ENCODE assay signal across 15 cellular contexts in genomic region chr22:21448627-21449416, GRCh38. TPM values are rescaled to one million over a fixed set of nuclear protein-coding genes. Genes with fewer than 3 reads are reported as not detected.
DNase-seq lines count a peak whose midpoint lies in the region; ATAC-seq, FAIRE-seq and TF ChIP-seq lines count a peak whose summit lies in the region.
"Had no signal": no experiment of that assay in that cellular context is flagged by ENCODE, and none has a peak within 500 bp of the region (broad histone marks: within the 10 kb centered on the region; RNA-seq: fewer than 3 reads in every experiment).

No MANE protein-coding gene starts in this region.

- H2BK120ac ChIP-seq in IMR-90 (ENCODE audit: low read depth, low read length) = no peak overlapping the region

- H3K23ac ChIP-seq in IMR-90 (ENCODE audit: low read depth, low read length) = no peak overlapping the region

- no peak for TF ChIP-seq CTCF in Caco-2 (IDR thresholded peaks at IDR 0.05; ENCODE audit: insufficient read depth in 1 of 2, low read depth in 1 of 2, low read length in 1 of 2, severe bottlenecking in 1 of 2, unreplicated experiment in 1 of 2)
- TF ChIP-seq CTCF in IMR-90 (conservative IDR thresholded peaks at IDR 0.05; ENCODE audit: low read depth, low read length) = no peak
- TF ChIP-seq CTCF in kidney (IDR thresholded peaks at IDR 0.05; ENCODE audit: borderline replicate concordance, extremely low read depth, insufficient read depth) = no peak
- no peak for TF ChIP-seq CTCF in progenitor cell of endocrine pancreas (IDR thresholded peaks at IDR 0.05; ENCODE audit: unreplicated experiment)
- no peak for TF ChIP-seq CTCF in esophagus muscularis mucosa (IDR thresholded peaks at IDR 0.05)

- no peak overlapping the region for H2AK9ac ChIP-seq in IMR-90 (replicated peaks; ENCODE audit: low read depth, low read length, poor library complexity)

- no peak overlapping the region for H3K56ac ChIP-seq in IMR-90 (ENCODE audit: extremely low read depth, insufficient read depth, low read length)

- no peak overlapping the region for H3K27ac ChIP-seq in IMR-90 (ENCODE audit: insufficient read depth, low read length)
- H3K27ac ChIP-seq in kidney (ENCODE audit: low read depth in 2 of 2, low read length in 2 of 2) = no peak overlapping the region
- no peak overlapping the region for H3K27ac ChIP-seq in esophagus muscularis mucosa (replicated peaks in 1 of 4)

- H3K4me1 ChIP-seq in Caco-2 (peaks cover 6% of the 10 kb centered on the region; the same call in 1 of the 2 replicates), IMR-90 (ENCODE audit: control insufficient read depth, insufficient read depth, low read length) (no peaks in the 10 kb centered on the region; the same call in 1 of the 2 replicates), kidney (ENCODE audit: control insufficient read depth in 1 of 2, insufficient read depth in 1 of 2, low read depth in 1 of 2, low read length in 2 of 2) (no peaks in the 10 kb centered on the region), esophagus muscularis mucosa (no peaks in the 10 kb centered on the region)

- peaks cover 4 to 27% of the 10 kb centered on the region in 2 experiments; a peak in 3 of 4 replicates for H3K79me1 ChIP-seq in IMR-90 (ENCODE audit: low read depth in 1 of 2, low read length in 2 of 2)

- no peaks in the 10 kb centered on the region for H3K9me3 ChIP-seq in Caco-2
- H3K9me3 ChIP-seq in IMR-90 (ENCODE audit: control insufficient read depth, insufficient read depth, low read length) = no peaks in the 10 kb centered on the region
- H3K9me3 ChIP-seq in kidney (ENCODE audit: control insufficient read depth in 1 of 2, low read length in 2 of 2) = no peaks in the 10 kb centered on the region
- no peaks in the 10 kb centered on the region for H3K9me3 ChIP-seq in esophagus muscularis mucosa

- H3K36me3 Mint-ChIP-seq in Caco-2 (ENCODE audit: insufficient read depth, unreplicated experiment) (peaks cover 73% of the 10 kb centered on the region), progenitor cell of endocrine pancreas (ENCODE audit: insufficient read depth) (peaks cover 3% of the 10 kb centered on the region)

- H3K4me3 ChIP-seq in Caco-2 (ENCODE audit: low read depth, low read length) = no peak overlapping the region
- H3K4me3 ChIP-seq in IMR-90 (ENCODE audit: insufficient read depth, low read depth, low read length) = no peak overlapping the region
- no peak overlapping the region for H3K4me3 ChIP-seq in kidney (ENCODE audit: low read length in 2 of 2)
- no peak overlapping the region for H3K4me3 ChIP-seq in esophagus muscularis mucosa

- no peak for FAIRE-seq in kidney (lab: Jason Lieb, UNC)
- no peak for FAIRE-seq in GM19239 (lab: Jason Lieb, UNC)
- FAIRE-seq: keratinocyte had no signal

- H4K20me1 ChIP-seq in IMR-90 (ENCODE audit: insufficient read depth, low read length) = peaks cover 32% of the 10 kb centered on the region; the same call in 1 of the 2 replicates

- no peak overlapping the region for H3K4me2 ChIP-seq in IMR-90 (ENCODE audit: low read depth, low read length)

- no peak overlapping the region for H3K9ac ChIP-seq in IMR-90 (ENCODE audit: low read depth, low read length)
- no peak overlapping the region for H3K9ac ChIP-seq in kidney (ENCODE audit: low read length in 2 of 2)

- no peak overlapping the region for H3K18ac ChIP-seq in IMR-90 (ENCODE audit: low read depth, low read length)

- CTCF ChIA-PET in Caco-2 (lab: Charles Lee) (interaction anchor here (0.6 to 1.5 kb wide), 2 partner anchors 8 to 194 kb away, joined by 3 to 5 read pairs; no protein-coding TSS in a partner anchor), IMR-90 (lab: Yijun Ruan, JAX) (no interaction called here)

- H4K91ac ChIP-seq in IMR-90 (ENCODE audit: insufficient read depth, low read depth, low read length) = no peak overlapping the region

- H4K8ac ChIP-seq in IMR-90 (ENCODE audit: low read depth in 2 of 2, low read length in 2 of 2) = no peak overlapping the region

- no peak overlapping the region for H2AK5ac ChIP-seq in IMR-90 (ENCODE audit: low read depth, low read length)

- H3K27me3 Mint-ChIP-seq in Caco-2 (ENCODE audit: insufficient read depth, unreplicated experiment) (no peaks in the 10 kb centered on the region), progenitor cell of endocrine pancreas (no peaks in the 10 kb centered on the region)

- no peak overlapping the region for H2BK20ac ChIP-seq in IMR-90 (ENCODE audit: low read depth, low read length)

- no peak overlapping the region for H2BK5ac ChIP-seq in IMR-90 (ENCODE audit: low read depth, low read length, poor library complexity, severe bottlenecking)

- H3K4me1 Mint-ChIP-seq in Caco-2 (ENCODE audit: low read depth, unreplicated experiment) = no peaks in the 10 kb centered on the region
- no peaks in the 10 kb centered on the region for H3K4me1 Mint-ChIP-seq in progenitor cell of endocrine pancreas (ENCODE audit: low read depth)

- no peak for TF ChIP-seq EP300 in esophagus muscularis mucosa (IDR thresholded peaks at IDR 0.05)

- no peak overlapping the region for H3K4me3 Mint-ChIP-seq in Caco-2 (ENCODE audit: unreplicated experiment)
- no peak overlapping the region for H3K4me3 Mint-ChIP-seq in progenitor cell of endocrine pancreas (ENCODE audit: low read depth)
- H3K4me3 Mint-ChIP-seq: T-helper 1 cell treated with Interleukin-12 subunit alpha and Interleukin-12 subunit beta and Interleukin-4 antibody, amounts not matched to agents 30 μg/mL and 1 μg/mL, for 36 hours had no signal

- no peak for TF ChIP-seq RAD21 in IMR-90 (IDR thresholded peaks at IDR 0.05; ENCODE audit: low read length)

- dilution Hi-C loops in IMR-90 (cut with HindIII; ENCODE audit: low sequenced_read_pairs, unreplicated experiment) = no loop called here

- H2BK15ac ChIP-seq in IMR-90 (ENCODE audit: low read depth, low read length) = no peak overlapping the region

- H3K36me3 ChIP-seq in Caco-2 (ENCODE audit: control insufficient read depth, insufficient read depth, low read length) (peaks cover 3% of the 10 kb centered on the region), IMR-90 (ENCODE audit: control insufficient read depth, insufficient read depth, low read length) (peaks cover 33% of the 10 kb centered on the region), kidney (ENCODE audit: control insufficient read depth in 1 of 2, insufficient read depth in 2 of 2, low read length in 2 of 2) (peaks cover 5 to 9% of the 10 kb centered on the region in 2 donors), esophagus muscularis mucosa (peaks cover 12 to 47% (median 32%) of the 10 kb centered on the region in 4 donors)

- ATAC-seq in IMR-90 (ENCODE audit: low read depth) = no peak

- POLR2A ChIA-PET in Caco-2 (lab: Charles Lee) (no interaction called here), IMR-90 (lab: Charles Lee; ENCODE audit: unreplicated experiment) (no interaction called here)

- H3K4ac ChIP-seq in IMR-90 (ENCODE audit: low read depth, low read length) = no peak overlapping the region

- H3K9me3 Mint-ChIP-seq in Caco-2 (ENCODE audit: unreplicated experiment) (no peaks in the 10 kb centered on the region), progenitor cell of endocrine pancreas (ENCODE audit: low read depth) (no peaks in the 10 kb centered on the region)
- H3K9me3 Mint-ChIP-seq: activated T-helper 2 cell treated with anti-CD3 and anti-CD28 coated beads, Interferon-gamma antibody, Interleukin-2, Interleukin-4, amounts not matched to agents 10 μg/mL and 5 μg/mL and 100 μg/mL, durations not matched to agents 14 hours and 24 hours and 36 hours; T-helper 1 cell treated with Interleukin-12 subunit alpha and Interleukin-12 subunit beta and Interleukin-4 antibody, amounts not matched to agents 30 μg/mL and 1 μg/mL, for 36 hours had no signal

- BruUV-seq in Caco-2 (replicated peaks; lab: Mats Ljungman, UMichigan) (no TSS peak), IMR-90 (replicated peaks; lab: Mats Ljungman, UMichigan) (TSS peak; percentile 32)

- TF ChIP-seq POLR2A in IMR-90 (IDR thresholded peaks at IDR 0.05; ENCODE audit: low read depth, low read length) (no peak), esophagus muscularis mucosa (IDR thresholded peaks at IDR 0.05; ENCODE audit: low read depth) (no peak)

- intact Hi-C loops in Caco-2 (cut with micrococcal nuclease; ENCODE audit: unreplicated experiment) = no loop called here
- intact Hi-C loops in IMR-90 (cut with micrococcal nuclease) = no loop called here
- intact Hi-C loops in kidney (cut with DNase I) = no loop called here
- intact Hi-C loops in esophagus muscularis mucosa (cut with DNase I) = no loop called here

- H3K27ac Mint-ChIP-seq in Caco-2 (ENCODE audit: unreplicated experiment) (peak overlapping the region; percentile 39), progenitor cell of endocrine pancreas (peak overlapping the region; percentile 84)
- H3K27ac Mint-ChIP-seq: activated T-helper 2 cell treated with anti-CD3 and anti-CD28 coated beads, Interferon-gamma antibody, Interleukin-2, Interleukin-4, amounts not matched to agents 10 μg/mL and 5 μg/mL and 100 μg/mL, durations not matched to agents 14 hours and 24 hours and 36 hours; T-helper 1 cell treated with Interleukin-12 subunit alpha and Interleukin-12 subunit beta and Interleukin-4 antibody, amounts not matched to agents 30 μg/mL and 1 μg/mL, for 36 hours had no signal

- H2AFZ ChIP-seq in IMR-90 (replicated peaks; ENCODE audit: low read length, poor library complexity) = no peak overlapping the region

- H3K9me1 ChIP-seq in IMR-90 (ENCODE audit: insufficient read depth, low read length) = 0 out of 2 replicates have a peak, but pooled peaks cover 3% of the 10 kb centered on the region

- H3K27me3 ChIP-seq in Caco-2 (replicated peaks; ENCODE audit: control insufficient read depth, insufficient read depth, low read length) (no peaks in the 10 kb centered on the region), IMR-90 (ENCODE audit: control insufficient read depth, insufficient read depth, low read length) (no peaks in the 10 kb centered on the region), esophagus muscularis mucosa (no peaks in the 10 kb centered on the region)

- no peak overlapping the region for H3K14ac ChIP-seq in IMR-90 (replicated peaks; ENCODE audit: low read depth, low read length)

- whole genome bisulfite sequencing in IMR-90 (ENCODE audit: extremely low coverage in 2 of 2, insufficient read length in 1 of 2), 2 experiments = no CpG with 5 or more reads among the region's 23 CpGs
- 92% methylated on average over 23 of the region's 23 CpGs for WGBS in esophagus muscularis mucosa

- no peak overlapping the region for H4K5ac ChIP-seq in IMR-90 (ENCODE audit: low read depth, low read length)

- in situ Hi-C loops in IMR-90 (cut with MboI; ENCODE audit: low sequenced_read_pairs) = no loop called here

- peak in 1 of 2 experiments; percentile 0 for DNase-seq in Caco-2
- no peak for DNase-seq in IMR-90
- DNase-seq in kidney = peak; percentile 47
- no peak for DNase-seq in progenitor cell of endocrine pancreas (ENCODE audit: low spot score, unreplicated experiment)
- no peak for DNase-seq in HuH-7 (ENCODE audit: low spot score)
- DNase-seq in GM19239 (ENCODE audit: insufficient read length, low spot score) = no peak
- no peak for DNase-seq in esophagus muscularis mucosa (ENCODE audit: extremely low spot score)
- DNase-seq: cortex of kidney, DMS153, Kasumi-1, NCI-H1417 treated with DMSO at 0.1 percent for 48 hours, SHP77 had no signal

RNA-seq across cellular contexts. Expression of gene TMEM191C, which starts 18.4 kb away (rescaled TPM):
- total RNA-seq in Caco-2 (2022) (7.5 and 8.5 TPM in 2 replicates), IMR-90 (2012; rRNA removed) (0.28 and 0.36 TPM in 2 replicates), kidney (1.4 TPM), progenitor cell of endocrine pancreas (4.1 and 5.1 TPM in 2 replicates), esophagus muscularis mucosa (1 to 10 TPM in 2 of 4 donors, under 1 TPM in 1, not detected in 1; 0.99 to 5.1 (median 3.8) TPM)
- polyA plus RNA-seq in IMR-90 (2012; rRNA removed) (0.75 and 1.5 TPM in 2 replicates), kidney (ENCODE audit: insufficient read depth, low read depth, low replicate concordance) (2.1 TPM)
- polyA plus RNA-seq in IMR-90 (2012; cell fraction: cytosol; rRNA removed) = 1.3 and 2.7 TPM in 2 replicates
- 5.3 and 16.1 TPM in 2 replicates for polyA plus RNA-seq in IMR-90 (2012; cell fraction: nucleus; rRNA removed; ENCODE audit: low replicate concordance)

RNA-seq across cellular contexts. Expression of gene HIC2, which starts 31.7 kb away (rescaled TPM):
- total RNA-seq in Caco-2 (2022) (45.8 and 48.4 TPM in 2 replicates), IMR-90 (2012; rRNA removed) (1.4 and 1.9 TPM in 2 replicates), kidney (4.2 TPM), progenitor cell of endocrine pancreas (40.8 and 43.9 TPM in 2 replicates), esophagus muscularis mucosa (1 to 10 TPM; 3.7 to 7.3 (median 5.4) TPM)
- polyA plus RNA-seq in IMR-90 (2012; rRNA removed) (2.1 and 2.4 TPM in 2 replicates), kidney (ENCODE audit: insufficient read depth, low read depth, low replicate concordance) (1.4 TPM)
- 0.62 and 1.5 TPM in 2 replicates for polyA plus RNA-seq in IMR-90 (2012; cell fraction: cytosol; rRNA removed)
- polyA plus RNA-seq in IMR-90 (2012; cell fraction: nucleus; rRNA removed; ENCODE audit: low replicate concordance) = 7.5 and 12.3 TPM in 2 replicates
